In genomic region chr6:31202259-31203166, GRCh38 we compare ENCODE assay signal across 8 cellular contexts. TPM values are rescaled to one million over a fixed set of nuclear protein-coding genes. Genes with fewer than 3 reads are reported as not detected.
DNase-seq lines count a peak whose midpoint lies in the region; ATAC-seq and TF ChIP-seq lines count a peak whose summit lies in the region.

No MANE protein-coding gene starts in this region.

- H3K9me3 ChIP-seq in BLaER1 = peaks cover 18% of the 10 kb centered on the region
- 0 out of 2 replicates have a peak, but pooled peaks cover 3% of the 10 kb centered on the region for H3K9me3 ChIP-seq in HUES64 (ENCODE audit: insufficient read depth, low read depth, low read length)
- no peaks in the 10 kb centered on the region for H3K9me3 ChIP-seq in mononuclear cell (ENCODE audit: low read depth, low read length)

- H3K4me3 ChIP-seq in BLaER1 = peak overlapping the region; percentile 63
- no peak overlapping the region for H3K4me3 ChIP-seq in HUES64 (ENCODE audit: low read length)
- peak overlapping the region; percentile 24 for H3K4me3 ChIP-seq in mononuclear cell (ENCODE audit: low read length)

- H3K27ac ChIP-seq in BLaER1 (peak overlapping the region; percentile 85), HUES64 (ENCODE audit: low read depth, low read length) (peak overlapping the region; percentile 25; the same call in 1 of the 2 replicates)

- H3K9ac ChIP-seq in BLaER1 (peak overlapping the region; percentile 65), HUES64 (ENCODE audit: low read depth, low read length) (no peak overlapping the region)

- H4K20me1 ChIP-seq in BLaER1 = no peaks in the 10 kb centered on the region

- DNase-seq in activated naive CD4-positive, alpha-beta T cell treated with anti-CD3 and anti-CD28 coated beads, Interleukin-2, amount 10 ng/mL, durations not matched to agents 7 days and 5 days = no peak
- DNase-seq in NCI-H748 treated with DMSO at 0.1 percent for 48 hours (lab: John Stamatoyannopoulos, UW) (no peak), NOMO-1 treated with DMSO at 0.1 percent for 48 hours (lab: John Stamatoyannopoulos, UW; ENCODE audit: unreplicated experiment) (no peak)

- H3K9me3 Mint-ChIP-seq in activated naive CD4-positive, alpha-beta T cell treated with anti-CD3 and anti-CD28 coated beads, Interleukin-2, amount 10 ng/mL, durations not matched to agents 7 days and 5 days = peaks cover 10% of the 10 kb centered on the region

- peaks cover 64% of the 10 kb centered on the region for H3K4me1 ChIP-seq in BLaER1
- H3K4me1 ChIP-seq in HUES64 (ENCODE audit: insufficient read depth, low read length) = peaks cover 20% of the 10 kb centered on the region
- H3K4me1 ChIP-seq in mononuclear cell (ENCODE audit: insufficient read depth, low read length) = peaks cover 61% of the 10 kb centered on the region

- H3K36me3 ChIP-seq in BLaER1 = peaks cover 25% of the 10 kb centered on the region
- H3K36me3 ChIP-seq in HUES64 (ENCODE audit: insufficient read depth, low read length) = no peaks in the 10 kb centered on the region

- no peak for TF ChIP-seq POLR2A in GM18505 (IDR thresholded peaks at IDR 0.05; ENCODE audit: borderline replicate concordance, extremely low read depth, insufficient read depth, insufficient read length)

- H3K36me3 Mint-ChIP-seq in activated naive CD4-positive, alpha-beta T cell treated with anti-CD3 and anti-CD28 coated beads, Interleukin-2, amount 10 ng/mL, durations not matched to agents 7 days and 5 days = peaks cover 40% of the 10 kb centered on the region

- H3K4me1 Mint-ChIP-seq in activated naive CD4-positive, alpha-beta T cell treated with anti-CD3 and anti-CD28 coated beads, Interleukin-2, amount 10 ng/mL, durations not matched to agents 7 days and 5 days = peaks cover 71% of the 10 kb centered on the region

- H3K27ac Mint-ChIP-seq in activated naive CD4-positive, alpha-beta T cell treated with anti-CD3 and anti-CD28 coated beads, Interleukin-2, amount 10 ng/mL, durations not matched to agents 7 days and 5 days = peak overlapping the region; percentile 98

- peak overlapping the region; percentile 40 for H3K4me3 Mint-ChIP-seq in activated naive CD4-positive, alpha-beta T cell treated with anti-CD3 and anti-CD28 coated beads, Interleukin-2, amount 10 ng/mL, durations not matched to agents 7 days and 5 days

- peak overlapping the region; percentile 85 for H3K4me2 ChIP-seq in BLaER1

- H3K27me3 Mint-ChIP-seq in activated naive CD4-positive, alpha-beta T cell treated with anti-CD3 and anti-CD28 coated beads, Interleukin-2, amount 10 ng/mL, durations not matched to agents 7 days and 5 days = no peaks in the 10 kb centered on the region

- ATAC-seq in HG03520 (IDR thresholded peaks at IDR 0.05; ENCODE audit: unreplicated experiment) = no peak
- ATAC-seq in GM18505 (IDR thresholded peaks at IDR 0.05; ENCODE audit: unreplicated experiment) = no peak

- CTCF ChIA-PET in activated naive CD4-positive, alpha-beta T cell treated with anti-CD3 and anti-CD28 coated beads, Interleukin-2, amount 10 ng/mL, durations not matched to agents 7 days and 5 days (lab: Charles Lee) = interaction anchor here (2.1 kb wide), 1 partner anchor 164 kb away, joined by 10 read pairs; no protein-coding TSS in a partner anchor

- whole genome bisulfite sequencing in HUES64 = 50% methylated on average over 11 of the region's 11 CpGs

- H3K27me3 ChIP-seq in BLaER1 (no peaks in the 10 kb centered on the region), HUES64 (ENCODE audit: insufficient read depth, low read length) (no peaks in the 10 kb centered on the region), mononuclear cell (ENCODE audit: insufficient read depth, low read length) (no peaks in the 10 kb centered on the region)

RNA-seq across cellular contexts. Expression of gene POU5F1, which starts 32.0 kb away (rescaled TPM):
- polyA plus RNA-seq in HUES64 (2013, experiment 1 of 2) = 1,581 TPM
- 1,420 TPM for polyA plus RNA-seq in HUES64 (2013, experiment 2 of 2)
- total RNA-seq in mononuclear cell = not detected

RNA-seq across cellular contexts. Expression of gene TCF19, which starts 44.1 kb away (rescaled TPM):
- 8.8 TPM for polyA plus RNA-seq in HUES64 (2013, experiment 1 of 2)
- 8.7 TPM for polyA plus RNA-seq in HUES64 (2013, experiment 2 of 2)
- total RNA-seq in mononuclear cell = 1.9 TPM

RNA-seq across cellular contexts. Expression of gene CCHCR1, which starts 44.9 kb away (rescaled TPM):
- polyA plus RNA-seq in HUES64 (2013, experiment 1 of 2) = 20.2 TPM
- polyA plus RNA-seq in HUES64 (2013, experiment 2 of 2) = 25.1 TPM
- 4.3 TPM for total RNA-seq in mononuclear cell
